7 cellular contexts compared by ENCODE assay signal in the genomic region with DNA sequence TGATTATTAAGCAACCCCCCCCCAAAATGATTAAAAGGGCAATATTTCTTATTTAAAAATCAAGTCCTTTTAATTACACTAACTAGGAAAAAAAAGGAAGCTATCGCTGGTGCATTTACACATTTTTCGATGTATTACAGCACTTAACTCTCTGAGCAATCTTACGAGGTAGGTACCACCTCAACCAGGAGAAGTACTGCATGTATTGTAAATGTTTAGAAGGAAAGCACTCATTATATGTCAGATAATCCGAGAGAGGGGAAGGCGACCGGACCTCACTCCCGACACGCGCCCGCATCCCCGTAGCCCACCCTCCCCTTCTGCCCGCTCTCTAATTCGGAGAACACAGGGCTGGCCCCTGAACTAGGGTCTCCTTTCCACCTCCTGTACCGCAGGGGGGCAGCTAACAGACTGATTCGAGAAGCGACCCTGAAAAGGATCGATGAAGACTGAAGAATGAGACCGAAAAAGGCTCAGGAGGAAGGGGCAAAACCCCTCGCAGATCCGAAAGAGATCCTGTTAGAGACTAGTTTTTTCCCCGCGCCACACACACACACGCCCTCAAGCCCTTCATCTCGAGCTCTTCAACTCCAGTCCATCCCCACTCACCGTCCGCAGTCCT. TPM values are rescaled to one million over a fixed set of nuclear protein-coding genes. Genes with fewer than 3 reads are reported as not detected.
A peak's percentile ranks its signal among the peaks of the same experiment; 100 is the strongest.
DNase-seq lines count a peak whose midpoint lies in the region; ATAC-seq and TF ChIP-seq lines count a peak whose summit lies in the region.

No MANE protein-coding gene starts in this region.

- peak overlapping the region; percentile 98 to 99 for H3K4me3 Mint-ChIP-seq in stimulated activated naive B cell treated with anti-CD40 and anti-IgM and Interleukin-4, amounts not matched to agents 10 μg/mL and 1 μg/mL and 100 μg/mL, for 72 hours

- H3K9me3 Mint-ChIP-seq in stimulated activated naive B cell treated with anti-CD40 and anti-IgM and Interleukin-4, amounts not matched to agents 10 μg/mL and 1 μg/mL and 100 μg/mL, for 72 hours, result no peaks in the 10 kb centered on the region

- no peaks in the 10 kb centered on the region for H4K20me1 ChIP-seq in hepatocyte (ENCODE audit: insufficient read depth, poor library complexity, severe bottlenecking)

- no peaks in the 10 kb centered on the region for H3K27me3 Mint-ChIP-seq in stimulated activated naive B cell treated with anti-CD40 and anti-IgM and Interleukin-4, amounts not matched to agents 10 μg/mL and 1 μg/mL and 100 μg/mL, for 72 hours

- H3K4me1 Mint-ChIP-seq in stimulated activated naive B cell treated with anti-CD40 and anti-IgM and Interleukin-4, amounts not matched to agents 10 μg/mL and 1 μg/mL and 100 μg/mL, for 72 hours, result peaks cover 17 to 38% of the 10 kb centered on the region in 2 donors

- H3K79me2 ChIP-seq in hepatocyte, result peaks cover 66% of the 10 kb centered on the region

- H3K4me2 ChIP-seq in hepatocyte, result peak overlapping the region; percentile 78

- H3K9me2 ChIP-seq in hepatocyte (replicated peaks; ENCODE audit: insufficient read depth), result no peaks in the 10 kb centered on the region

- H2AFZ ChIP-seq in hepatocyte, result peak overlapping the region; percentile 81

- peaks cover 25% of the 10 kb centered on the region for H3K4me1 ChIP-seq in hepatocyte (ENCODE audit: insufficient read depth)

- H3K27ac Mint-ChIP-seq in stimulated activated naive B cell treated with anti-CD40 and anti-IgM and Interleukin-4, amounts not matched to agents 10 μg/mL and 1 μg/mL and 100 μg/mL, for 72 hours, result peak overlapping the region; percentile 98

- H3K27ac ChIP-seq in VCaP (peak overlapping the region; percentile 90), hepatocyte (peak overlapping the region; percentile 96)

- no peak for TF ChIP-seq CTCF in VCaP (conservative IDR thresholded peaks at IDR 0.05)
- TF ChIP-seq CTCF in hepatocyte (IDR thresholded peaks at IDR 0.05; ENCODE audit: poor library complexity), result no peak

- H3K36me3 Mint-ChIP-seq in stimulated activated naive B cell treated with anti-CD40 and anti-IgM and Interleukin-4, amounts not matched to agents 10 μg/mL and 1 μg/mL and 100 μg/mL, for 72 hours, result peaks cover 26 to 44% of the 10 kb centered on the region in 2 donors

- WGBS in hepatocyte (ENCODE audit: low lambda C conversion rate, missing lambda C conversion rate), result under 1% methylated on average over 22 of the region's 26 CpGs

- no peaks in the 10 kb centered on the region for H3K36me3 ChIP-seq in hepatocyte (replicated peaks; ENCODE audit: insufficient read depth, low read depth)

- H3K27me3 ChIP-seq in hepatocyte, result no peaks in the 10 kb centered on the region

- peak; percentile 19 for ATAC-seq in GM18511 (IDR thresholded peaks at IDR 0.05; ENCODE audit: unreplicated experiment)
- peak; percentile 3 for ATAC-seq in HG02623 (IDR thresholded peaks at IDR 0.05; ENCODE audit: unreplicated experiment)
- peak; percentile 6 to 18 for ATAC-seq in stimulated activated naive B cell treated with anti-CD40 and anti-IgM and Interleukin-4, amounts not matched to agents 10 μg/mL and 1 μg/mL and 100 μg/mL, for 72 hours (replicated peaks)

- peak overlapping the region; percentile 47 for H3K4me3 ChIP-seq in hepatocyte

- no peaks in the 10 kb centered on the region for H3K9me3 ChIP-seq in hepatocyte (ENCODE audit: low read depth)

- no peak for DNase-seq in hepatocyte (ENCODE audit: low spot score)
- DNase-seq in stimulated activated naive B cell treated with anti-CD40 and anti-IgM and Interleukin-4, amounts not matched to agents 10 μg/mL and 1 μg/mL and 100 μg/mL, for 72 hours, result no peak
- no peak for DNase-seq in stimulated activated CD4-positive, alpha-beta T cell treated with anti-CD3 and anti-CD28 coated beads, Interleukin-12 subunit alpha, Interleukin-12 subunit beta, amount 100 ng/mL, for 4 hours
- no peak for DNase-seq in ecto neural progenitor cell (ENCODE audit: low spot score)

RNA-seq across cellular contexts. Expression of gene ESF1, which starts 0.3 kb away (rescaled TPM):
- 9.3 and 11.8 TPM in 2 replicates for total RNA-seq in hepatocyte
- polyA plus RNA-seq in hepatocyte, result 6.8 and 8.7 TPM in 2 replicates

RNA-seq across cellular contexts. Expression of gene NDUFAF5, which starts 0.4 kb away (rescaled TPM):
- 16.6 and 19.9 TPM in 2 replicates for total RNA-seq in hepatocyte
- polyA plus RNA-seq in hepatocyte, result 21.3 and 21.7 TPM in 2 replicates
